ENCODE assay signal across 23 cellular contexts in genomic region chr14:94388896-94389469, GRCh38. TPM values are rescaled to one million over a fixed set of nuclear protein-coding genes. Genes with fewer than 3 reads are reported as not detected.
A peak's percentile ranks its signal among the peaks of the same experiment; 100 is the strongest.
DNase-seq lines count a peak whose midpoint lies in the region; ATAC-seq, FAIRE-seq and TF ChIP-seq lines count a peak whose summit lies in the region.
"Had no signal": no experiment of that assay in that cellular context is flagged by ENCODE, and none has a peak within 500 bp of the region (broad histone marks: within the 10 kb centered on the region; RNA-seq: fewer than 3 reads in every experiment).

No MANE protein-coding gene starts in this region.

- TF ChIP-seq CTCF in GM23338 (conservative IDR thresholded peaks at IDR 0.05; ENCODE audit: low read depth in 2 of 2) (no peak), astrocyte (IDR thresholded peaks at IDR 0.05; ENCODE audit: insufficient read depth, low read depth, low read length) (no peak), left lung (IDR thresholded peaks at IDR 0.05) (no peak)

- H3K4me3 Mint-ChIP-seq in GM23338 (no peak overlapping the region), astrocyte (ENCODE audit: unreplicated experiment) (no peak overlapping the region)
- H3K4me3 Mint-ChIP-seq: activated CD8-positive, alpha-beta memory T cell treated with anti-CD3 and anti-CD28 coated beads, Interleukin-2, amount 10 ng/mL, durations not matched to agents 7 days and 5 days; activated naive CD8-positive, alpha-beta T cell treated with anti-CD3 and anti-CD28 coated beads for 36 hours; activated T-helper 1 cell treated with anti-CD3 and anti-CD28 coated beads, Interleukin-12 subunit alpha, Interleukin-12 subunit beta, Interleukin-2, Interleukin-4 antibody, amounts not matched to agents 30 ng/mL and 10 ng/mL and 1 ng/mL, durations not matched to agents 14 hours and 24 hours and 36 hours; CD8-positive, alpha-beta T cell had no signal

- H3K36me3 Mint-ChIP-seq in GM23338 (ENCODE audit: low read depth) (no peaks in the 10 kb centered on the region), astrocyte (ENCODE audit: low read depth, unreplicated experiment) (no peaks in the 10 kb centered on the region)
- H3K36me3 Mint-ChIP-seq: activated CD8-positive, alpha-beta memory T cell treated with anti-CD3 and anti-CD28 coated beads, Interleukin-2, amount 10 ng/mL, durations not matched to agents 7 days and 5 days; CD8-positive, alpha-beta T cell had no signal

- H3F3A ChIP-seq in GM23338 (replicated peaks; ENCODE audit: low read depth), result no peaks in the 10 kb centered on the region

- H3K79me2 ChIP-seq in GM23338 (replicated peaks; ENCODE audit: insufficient read depth) (no peaks in the 10 kb centered on the region), astrocyte (ENCODE audit: insufficient read depth, low read length) (no peaks in the 10 kb centered on the region)

- H3K9me3 ChIP-seq in astrocyte (ENCODE audit: insufficient read depth, low read depth, low read length) (no peaks in the 10 kb centered on the region), left lung (no peaks in the 10 kb centered on the region)
- H3K9me3 ChIP-seq: left ventricle myocardium inferior had no signal

- H3K9me3 Mint-ChIP-seq in GM23338 (no peaks in the 10 kb centered on the region; the same call in 2 of the 3 replicates), astrocyte (ENCODE audit: unreplicated experiment) (no peaks in the 10 kb centered on the region)
- H3K9me3 Mint-ChIP-seq: activated T-helper 1 cell treated with anti-CD3 and anti-CD28 coated beads, Interleukin-12 subunit alpha, Interleukin-12 subunit beta, Interleukin-2, Interleukin-4 antibody, amounts not matched to agents 30 ng/mL and 10 ng/mL and 1 ng/mL, durations not matched to agents 14 hours and 24 hours and 36 hours; CD8-positive, alpha-beta T cell had no signal

- DNase-seq in GM23338 (ENCODE audit: low spot score) (no peak), astrocyte (ENCODE audit: low read depth) (no peak), left lung (no peak), NCI-H748 (lab: John Stamatoyannopoulos, UW; ENCODE audit: unreplicated experiment) (no peak), EL (no peak)
- DNase-seq in stimulated activated naive CD8-positive, alpha-beta T cell treated with anti-CD3 and anti-CD28 coated beads, Interleukin-15, Interleukin-2, amounts not matched to agents 100 U/mL and 50 U/mL, for 24 hours, result no peak
- DNase-seq: activated CD4-positive, alpha-beta T cell treated with anti-CD3 and anti-CD28 coated beads for 4 hours; activated CD8-positive, alpha-beta memory T cell treated with anti-CD3 and anti-CD28 coated beads, Interleukin-2, amount 10 ng/mL, durations not matched to agents 7 days and 5 days; activated naive CD8-positive, alpha-beta T cell treated with anti-CD3 and anti-CD28 coated beads for 36 hours; CD8-positive, alpha-beta T cell; DND-41; head of caudate nucleus; left ventricle myocardium inferior; NCI-H1417 treated with DMSO at 0.1 percent for 48 hours; NCI-H524 treated with DMSO at 0.1 percent for 48 hours; nucleus accumbens had no signal

- intact Hi-C loops in left lung (cut with DNase I), result no loop called here

- no peaks in the 10 kb centered on the region for H4K20me1 ChIP-seq in GM23338 (replicated peaks; ENCODE audit: insufficient read depth)
- H4K20me1 ChIP-seq in astrocyte (ENCODE audit: insufficient read depth, low read length), result no peaks in the 10 kb centered on the region

- H3K4me1 Mint-ChIP-seq in GM23338 (peaks cover 15% of the 10 kb centered on the region), astrocyte (ENCODE audit: low read depth, unreplicated experiment) (peaks cover 11% of the 10 kb centered on the region)

- no peak overlapping the region for H3K27ac ChIP-seq in GM23338 (ENCODE audit: low read depth)
- H3K27ac ChIP-seq in astrocyte (ENCODE audit: low read depth, low read length), result no peak overlapping the region
- H3K27ac ChIP-seq in left lung, result peak overlapping the region; percentile 89 to 93
- H3K27ac ChIP-seq: HL-60, left ventricle myocardium inferior had no signal

- H3K9ac ChIP-seq in astrocyte (ENCODE audit: low read length), result no peak overlapping the region

- H3K36me3 ChIP-seq in GM23338 (ENCODE audit: insufficient read depth) (no peaks in the 10 kb centered on the region), astrocyte (ENCODE audit: insufficient read depth, low read length) (no peaks in the 10 kb centered on the region), left lung (peaks cover 0 to 3% of the 10 kb centered on the region in 2 donors)
- H3K36me3 ChIP-seq: left ventricle myocardium inferior had no signal

- H3K27ac Mint-ChIP-seq in GM23338 (no peak overlapping the region), astrocyte (ENCODE audit: unreplicated experiment) (no peak overlapping the region)
- H3K27ac Mint-ChIP-seq: activated CD8-positive, alpha-beta memory T cell treated with anti-CD3 and anti-CD28 coated beads, Interleukin-2, amount 10 ng/mL, durations not matched to agents 7 days and 5 days; activated naive CD8-positive, alpha-beta T cell treated with anti-CD3 and anti-CD28 coated beads for 36 hours; activated T-helper 1 cell treated with anti-CD3 and anti-CD28 coated beads, Interleukin-12 subunit alpha, Interleukin-12 subunit beta, Interleukin-2, Interleukin-4 antibody, amounts not matched to agents 30 ng/mL and 10 ng/mL and 1 ng/mL, durations not matched to agents 14 hours and 24 hours and 36 hours; CD8-positive, alpha-beta T cell had no signal

- ATAC-seq in GM23338 (no peak), left lung (no peak), GM18858 (IDR thresholded peaks at IDR 0.05; ENCODE audit: unreplicated experiment) (no peak)
- ATAC-seq in stimulated activated naive CD8-positive, alpha-beta T cell treated with anti-CD3 and anti-CD28 coated beads, Interleukin-15, Interleukin-2, amounts not matched to agents 100 U/mL and 50 U/mL, for 24 hours, result peak; percentile 29
- ATAC-seq: activated CD8-positive, alpha-beta memory T cell treated with anti-CD3 and anti-CD28 coated beads, Interleukin-2, amount 10 ng/mL, durations not matched to agents 7 days and 5 days; CD8-positive, alpha-beta T cell; Right ventricle myocardium inferior had no signal

- FAIRE-seq in astrocyte (lab: Jason Lieb, UNC), result no peak
- FAIRE-seq: endometrium had no signal

- no peak overlapping the region for H3K4me2 ChIP-seq in GM23338
- peak overlapping the region; percentile 3 for H3K4me2 ChIP-seq in astrocyte (ENCODE audit: low read length)

- H3K27me3 Mint-ChIP-seq in GM23338 (ENCODE audit: insufficient read depth, low read depth, poor library complexity) (peaks cover 12% of the 10 kb centered on the region), astrocyte (ENCODE audit: low read depth, unreplicated experiment) (peaks cover 7% of the 10 kb centered on the region)
- H3K27me3 Mint-ChIP-seq: activated CD8-positive, alpha-beta memory T cell treated with anti-CD3 and anti-CD28 coated beads, Interleukin-2, amount 10 ng/mL, durations not matched to agents 7 days and 5 days; activated naive CD8-positive, alpha-beta T cell treated with anti-CD3 and anti-CD28 coated beads for 36 hours had no signal

- peaks cover 4% of the 10 kb centered on the region; the same call in 1 of the 2 replicates for H3K4me1 ChIP-seq in GM23338 (ENCODE audit: insufficient read depth)
- H3K4me1 ChIP-seq in astrocyte (ENCODE audit: insufficient read depth, low read length), result peaks cover 19% of the 10 kb centered on the region
- peaks cover 5 to 87% of the 10 kb centered on the region in 2 donors for H3K4me1 ChIP-seq in left lung
- H3K4me1 ChIP-seq: left ventricle myocardium inferior had no signal

- H3K9me2 ChIP-seq in GM23338 (ENCODE audit: insufficient read depth), result no peaks in the 10 kb centered on the region

- no peaks in the 10 kb centered on the region for H3K27me3 ChIP-seq in GM23338 (ENCODE audit: insufficient read depth)
- no peaks in the 10 kb centered on the region for H3K27me3 ChIP-seq in astrocyte (ENCODE audit: insufficient read depth, low read length)
- H3K27me3 ChIP-seq in left lung, result no peaks in the 10 kb centered on the region

- no peak overlapping the region for H3K4me3 ChIP-seq in GM23338
- H3K4me3 ChIP-seq in astrocyte (ENCODE audit: insufficient read depth, low read depth, low read length), result no peak overlapping the region
- H3K4me3 ChIP-seq in left lung, result peak overlapping the region; percentile 9 to 55
- H3K4me3 ChIP-seq: left ventricle myocardium inferior had no signal

- H2AFZ ChIP-seq in GM23338 (0 out of 2 replicates have a peak overlapping the region, but pooled peaks have one; percentile 38), astrocyte (ENCODE audit: low read depth, low read length) (no peak overlapping the region)

TF ChIP-seq in GM23338, 12 proteins besides CTCF, POLR2A, EP300 and RAD21 (continues in another document):
- TF ChIP-seq REST (IDR thresholded peaks at IDR 0.05; ENCODE audit: unreplicated experiment) (no peak), EZH2 (IDR thresholded peaks at IDR 0.05; ENCODE audit: low read depth, unreplicated experiment) (no peak)

RNA-seq across cellular contexts. Expression of gene SERPINA1, which starts 0.6 kb away (rescaled TPM):
- not detected in 2 replicates for total RNA-seq in GM23338 (2014; rRNA removed; shearing (Covaris generic))
- polyA plus RNA-seq in GM23338 (2016; fragmentation: Nextera tagmentation; extraction: Ambion mirVana), result not detected in 2 replicates
- total RNA-seq in astrocyte (0.98 and 1.3 TPM in 2 replicates), left lung (1,000 to 10,000 TPM; 1,065 to 1,514 TPM)
- total RNA-seq: activated T-helper 1 cell treated with anti-CD3 and anti-CD28 coated beads, Interleukin-12 subunit alpha, Interleukin-12 subunit beta, Interleukin-2, Interleukin-4 antibody, amounts not matched to agents 30 ng/mL and 10 ng/mL and 1 ng/mL, durations not matched to agents 14 hours and 24 hours and 36 hours had no signal

RNA-seq across cellular contexts. Expression of gene SERPINA2, which starts 22.5 kb away (rescaled TPM):
- not detected in 2 replicates for total RNA-seq in GM23338 (2014; rRNA removed; shearing (Covaris generic))
- not detected in 2 replicates for polyA plus RNA-seq in GM23338 (2016; fragmentation: Nextera tagmentation; extraction: Ambion mirVana)
- total RNA-seq in astrocyte (not detected in 2 replicates), left lung (not detected)
- total RNA-seq: activated CD8-positive, alpha-beta memory T cell treated with anti-CD3 and anti-CD28 coated beads, Interleukin-2, amount 10 ng/mL, durations not matched to agents 7 days and 5 days; activated naive CD8-positive, alpha-beta T cell treated with anti-CD3 and anti-CD28 coated beads for 36 hours; activated T-helper 1 cell treated with anti-CD3 and anti-CD28 coated beads, Interleukin-12 subunit alpha, Interleukin-12 subunit beta, Interleukin-2, Interleukin-4 antibody, amounts not matched to agents 30 ng/mL and 10 ng/mL and 1 ng/mL, durations not matched to agents 14 hours and 24 hours and 36 hours; CD8-positive, alpha-beta T cell; left ventricle myocardium inferior; M059J; Right ventricle myocardium inferior; temporal lobe had no signal

Comparison
In these comparisons a context has a peak if more than half of its experiments do, and no peak if none do; other contexts are left out.
1. H3K27ac ChIP-seq: peak in left lung (2 of 2); none in GM23338 (single experiment) and astrocyte (single experiment).
2. H3K4me3 ChIP-seq: peak in left lung (2 of 2); none in GM23338 (single experiment) and astrocyte (single experiment).
3. RNA of gene SERPINA1, which starts 0.6 kb away (total RNA-seq): 1,065 to 1,514 TPM in left lung; 0.98 to 1.3 TPM in astrocyte and not detected in GM23338; every median in the first group is over 100 times any median in the second.